In genomic region chr11:47155914-47156313, GRCh38 we compare ENCODE assay signal across 16 cellular contexts. TPM values are rescaled to one million over a fixed set of nuclear protein-coding genes. Genes with fewer than 3 reads are reported as not detected.
"Had no signal": no experiment of that assay in that cellular context is flagged by ENCODE, and none has a peak within 500 bp of the region (broad histone marks: within the 10 kb centered on the region; RNA-seq: fewer than 3 reads in every experiment).

No MANE protein-coding gene starts in this region.

- H3K27me3 Mint-ChIP-seq: activated naive CD4-positive, alpha-beta T cell treated with anti-CD3 and anti-CD28 coated beads, Interleukin-2, amount 10 ng/mL, durations not matched to agents 7 days and 5 days had no signal

- H3K9me3 ChIP-seq: adrenal gland, colonic mucosa, esophagus squamous epithelium had no signal

- H3K4me2 ChIP-seq: hepatocyte had no signal

- H2AFZ ChIP-seq: hepatocyte had no signal

- H3K27me3 ChIP-seq: adrenal gland, cardiac muscle cell, colonic mucosa, esophagus squamous epithelium, hepatocyte had no signal

- H3K36me3 ChIP-seq: adrenal gland, cardiac muscle cell, colonic mucosa had no signal

- H3K9me3 Mint-ChIP-seq: activated naive CD4-positive, alpha-beta T cell treated with anti-CD3 and anti-CD28 coated beads, Interleukin-2, amount 10 ng/mL, durations not matched to agents 7 days and 5 days; natural killer cell; T-helper 2 cell treated with Interferon-gamma antibody and Interleukin-4, amounts not matched to agents 5 μg/mL and 100 μg/mL, for 36 hours had no signal

- DNase-seq: activated CD4-positive, alpha-beta T cell treated with anti-CD3 and anti-CD28 coated beads, Interleukin-2, amount 50 U/mL, for 1 hour; activated T-cell treated with anti-CD3 and anti-CD28 coated beads, Interleukin-2, amount 50 U/mL, for 1 hour; adrenal gland; colonic mucosa; effector CD4-positive, alpha-beta T cell; esophagus squamous epithelium; natural killer cell; retina; stimulated activated CD4-positive, alpha-beta T cell treated with anti-CD3 and anti-CD28 coated beads, Interleukin-12 subunit alpha, Interleukin-12 subunit beta, amount 100 ng/mL, for 4 hours; stimulated activated CD4-positive, alpha-beta T cell treated with anti-CD3 and anti-CD28 coated beads, Interleukin-2, amount 100 ng/mL, for 48 hours had no signal

- ATAC-seq: left lobe of liver had no signal

- H3K4me3 ChIP-seq: adrenal gland, cardiac muscle cell, colonic mucosa, esophagus squamous epithelium, hepatocyte had no signal

- H3K27ac ChIP-seq: adrenal gland, cardiac muscle cell, colonic mucosa, hepatocyte had no signal

- H3K36me3 Mint-ChIP-seq: activated naive CD4-positive, alpha-beta T cell treated with anti-CD3 and anti-CD28 coated beads, Interleukin-2, amount 10 ng/mL, durations not matched to agents 7 days and 5 days; natural killer cell had no signal

- H3K79me2 ChIP-seq: hepatocyte had no signal

RNA-seq across cellular contexts. Expression of gene PACSIN3, which starts 30.3 kb away (rescaled TPM):
- total RNA-seq: mononuclear cell had no signal
